In the genomic region with DNA sequence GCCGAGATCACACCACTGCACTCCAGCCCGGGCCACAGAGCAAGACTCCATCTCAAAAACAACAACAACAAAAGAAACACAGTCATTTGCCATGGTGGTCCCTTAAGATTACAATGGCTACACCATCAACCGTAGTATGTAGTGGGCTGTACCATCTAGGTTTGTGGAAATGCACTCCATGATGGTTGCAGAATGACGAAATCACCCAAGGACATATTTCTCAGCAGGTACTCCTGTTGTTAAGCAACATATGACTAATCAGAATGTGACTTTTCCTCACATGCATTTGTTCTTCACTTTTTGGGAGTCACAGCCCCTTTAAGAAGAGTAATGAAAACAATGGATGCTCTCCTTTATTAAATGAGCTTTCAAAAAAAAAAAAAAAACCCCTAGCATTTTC, we compare ENCODE assay signal across 1 cellular context.
TF ChIP-seq lines count a peak whose summit lies in the region.

No MANE protein-coding gene starts in this region.

TF ChIP-seq in HepG2, 621 proteins besides CTCF, POLR2A, EP300 and RAD21 (continued from another document):
- TF ChIP-seq, protein P1, sequence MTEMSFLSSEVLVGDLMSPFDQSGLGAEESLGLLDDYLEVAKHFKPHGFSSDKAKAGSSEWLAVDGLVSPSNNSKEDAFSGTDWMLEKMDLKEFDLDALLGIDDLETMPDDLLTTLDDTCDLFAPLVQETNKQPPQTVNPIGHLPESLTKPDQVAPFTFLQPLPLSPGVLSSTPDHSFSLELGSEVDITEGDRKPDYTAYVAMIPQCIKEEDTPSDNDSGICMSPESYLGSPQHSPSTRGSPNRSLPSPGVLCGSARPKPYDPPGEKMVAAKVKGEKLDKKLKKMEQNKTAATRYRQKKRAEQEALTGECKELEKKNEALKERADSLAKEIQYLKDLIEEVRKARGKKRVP (CRISPR knock-in tag; IDR thresholded peaks at IDR 0.05): peak in 1 of 2 experiments; percentile 44; a peak in 1 of 4 replicates
- TF ChIP-seq, protein P2, sequence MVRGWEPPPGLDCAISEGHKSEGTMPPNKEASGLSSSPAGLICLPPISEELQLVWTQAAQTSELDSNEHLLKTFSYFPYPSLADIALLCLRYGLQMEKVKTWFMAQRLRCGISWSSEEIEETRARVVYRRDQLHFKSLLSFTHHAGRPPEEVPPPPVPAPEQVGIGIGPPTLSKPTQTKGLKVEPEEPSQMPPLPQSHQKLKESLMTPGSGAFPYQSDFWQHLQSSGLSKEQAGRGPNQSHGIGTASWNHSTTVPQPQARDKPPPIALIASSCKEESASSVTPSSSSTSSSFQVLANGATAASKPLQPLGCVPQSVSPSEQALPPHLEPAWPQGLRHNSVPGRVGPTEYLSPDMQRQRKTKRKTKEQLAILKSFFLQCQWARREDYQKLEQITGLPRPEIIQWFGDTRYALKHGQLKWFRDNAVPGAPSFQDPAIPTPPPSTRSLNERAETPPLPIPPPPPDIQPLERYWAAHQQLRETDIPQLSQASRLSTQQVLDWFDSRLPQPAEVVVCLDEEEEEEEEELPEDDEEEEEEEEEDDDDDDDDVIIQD (CRISPR knock-in tag; IDR thresholded peaks at IDR 0.05; ENCODE audit: low read depth): peak; percentile 23; the same call in 1 of the 2 replicates
- TF ChIP-seq GATAD2A (CRISPR knock-in tag; IDR thresholded peaks at IDR 0.05) (peak; percentile 54; the same call in 1 of the 2 replicates), ZNF644 (CRISPR knock-in tag; IDR thresholded peaks at IDR 0.05; ENCODE audit: low read depth) (0 out of 2 replicates have a peak, but pooled peaks have one; percentile 62), CAMTA2 (CRISPR knock-in tag; IDR thresholded peaks at IDR 0.05; ENCODE audit: borderline replicate concordance) (no peak), ZNF12 (CRISPR knock-in tag; IDR thresholded peaks at IDR 0.05) (0 out of 2 replicates have a peak, but pooled peaks have one; percentile 18), CEBPB (IDR thresholded peaks at IDR 0.05; ENCODE audit: borderline replicate concordance, low read depth, low read length) (peak; percentile 91), FOXA3 (CRISPR knock-in tag; IDR thresholded peaks at IDR 0.05) (0 out of 2 replicates have a peak, but pooled peaks have one; percentile 14), MED8 (CRISPR knock-in tag; IDR thresholded peaks at IDR 0.05; ENCODE audit: insufficient replicate concordance) (no peak), CEBPG (CRISPR knock-in tag; IDR thresholded peaks at IDR 0.05) (peak; percentile 84), ZFY (CRISPR knock-in tag; IDR thresholded peaks at IDR 0.05) (no peak), FOSL2 (CRISPR knock-in tag; IDR thresholded peaks at IDR 0.05) (peak; percentile 87), RBFOX2 (IDR thresholded peaks at IDR 0.05; ENCODE audit: low read depth, low read length) (no peak), ZNF264 (CRISPR knock-in tag; IDR thresholded peaks at IDR 0.05) (no peak), SP2 (CRISPR knock-in tag; IDR thresholded peaks at IDR 0.05) (no peak), TAF15 (IDR thresholded peaks at IDR 0.05; ENCODE audit: low read depth, low read length, poor library complexity, severe bottlenecking) (no peak), IKZF1 (IDR thresholded peaks at IDR 0.05) (no peak), RFXANK (CRISPR knock-in tag; IDR thresholded peaks at IDR 0.05) (no peak)
- TF ChIP-seq, protein P3, sequence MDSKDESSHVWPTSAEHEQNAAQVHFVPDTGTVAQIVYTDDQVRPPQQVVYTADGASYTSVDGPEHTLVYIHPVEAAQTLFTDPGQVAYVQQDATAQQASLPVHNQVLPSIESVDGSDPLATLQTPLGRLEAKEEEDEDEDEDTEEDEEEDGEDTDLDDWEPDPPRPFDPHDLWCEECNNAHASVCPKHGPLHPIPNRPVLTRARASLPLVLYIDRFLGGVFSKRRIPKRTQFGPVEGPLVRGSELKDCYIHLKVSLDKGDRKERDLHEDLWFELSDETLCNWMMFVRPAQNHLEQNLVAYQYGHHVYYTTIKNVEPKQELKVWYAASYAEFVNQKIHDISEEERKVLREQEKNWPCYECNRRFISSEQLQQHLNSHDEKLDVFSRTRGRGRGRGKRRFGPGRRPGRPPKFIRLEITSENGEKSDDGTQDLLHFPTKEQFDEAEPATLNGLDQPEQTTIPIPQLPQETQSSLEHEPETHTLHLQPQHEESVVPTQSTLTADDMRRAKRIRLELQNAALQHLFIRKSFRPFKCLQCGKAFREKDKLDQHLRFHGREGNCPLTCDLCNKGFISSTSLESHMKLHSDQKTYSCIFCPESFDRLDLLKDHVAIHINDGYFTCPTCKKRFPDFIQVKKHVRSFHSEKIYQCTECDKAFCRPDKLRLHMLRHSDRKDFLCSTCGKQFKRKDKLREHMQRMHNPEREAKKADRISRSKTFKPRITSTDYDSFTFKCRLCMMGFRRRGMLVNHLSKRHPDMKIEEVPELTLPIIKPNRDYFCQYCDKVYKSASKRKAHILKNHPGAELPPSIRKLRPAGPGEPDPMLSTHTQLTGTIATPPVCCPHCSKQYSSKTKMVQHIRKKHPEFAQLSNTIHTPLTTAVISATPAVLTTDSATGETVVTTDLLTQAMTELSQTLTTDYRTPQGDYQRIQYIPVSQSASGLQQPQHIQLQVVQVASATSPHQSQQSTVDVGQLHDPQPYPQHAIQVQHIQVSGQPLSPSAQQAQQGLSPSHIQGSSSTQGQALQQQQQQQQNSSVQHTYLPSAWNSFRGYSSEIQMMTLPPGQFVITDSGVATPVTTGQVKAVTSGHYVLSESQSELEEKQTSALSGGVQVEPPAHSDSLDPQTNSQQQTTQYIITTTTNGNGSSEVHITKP (CRISPR knock-in tag; IDR thresholded peaks at IDR 0.05; ENCODE audit: low read depth): peak; percentile 93
- TF ChIP-seq, protein P4, sequence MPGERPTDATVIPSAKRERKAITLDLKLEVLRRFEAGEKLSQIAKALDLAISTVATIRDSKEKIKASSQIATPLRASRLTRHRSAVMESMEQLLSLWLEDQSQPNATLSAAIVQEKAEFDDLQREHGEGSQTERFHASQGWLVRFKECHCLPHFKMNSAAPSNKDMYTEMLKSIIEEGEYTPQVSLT (CRISPR knock-in tag; IDR thresholded peaks at IDR 0.05; ENCODE audit: borderline replicate concordance, low read depth): no peak
- TF ChIP-seq, protein P5, sequence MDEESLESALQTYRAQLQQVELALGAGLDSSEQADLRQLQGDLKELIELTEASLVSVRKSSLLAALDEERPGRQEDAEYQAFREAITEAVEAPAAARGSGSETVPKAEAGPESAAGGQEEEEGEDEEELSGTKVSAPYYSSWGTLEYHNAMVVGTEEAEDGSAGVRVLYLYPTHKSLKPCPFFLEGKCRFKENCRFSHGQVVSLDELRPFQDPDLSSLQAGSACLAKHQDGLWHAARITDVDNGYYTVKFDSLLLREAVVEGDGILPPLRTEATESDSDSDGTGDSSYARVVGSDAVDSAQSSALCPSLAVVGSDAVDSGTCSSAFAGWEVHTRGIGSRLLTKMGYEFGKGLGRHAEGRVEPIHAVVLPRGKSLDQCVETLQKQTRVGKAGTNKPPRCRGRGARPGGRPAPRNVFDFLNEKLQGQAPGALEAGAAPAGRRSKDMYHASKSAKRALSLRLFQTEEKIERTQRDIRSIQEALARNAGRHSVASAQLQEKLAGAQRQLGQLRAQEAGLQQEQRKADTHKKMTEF (CRISPR knock-in tag; IDR thresholded peaks at IDR 0.05): no peak
- TF ChIP-seq, protein P6, sequence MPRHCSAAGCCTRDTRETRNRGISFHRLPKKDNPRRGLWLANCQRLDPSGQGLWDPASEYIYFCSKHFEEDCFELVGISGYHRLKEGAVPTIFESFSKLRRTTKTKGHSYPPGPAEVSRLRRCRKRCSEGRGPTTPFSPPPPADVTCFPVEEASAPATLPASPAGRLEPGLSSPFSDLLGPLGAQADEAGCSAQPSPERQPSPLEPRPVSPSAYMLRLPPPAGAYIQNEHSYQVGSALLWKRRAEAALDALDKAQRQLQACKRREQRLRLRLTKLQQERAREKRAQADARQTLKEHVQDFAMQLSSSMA (CRISPR knock-in tag; IDR thresholded peaks at IDR 0.05): no peak
TF ChIP-seq in HepG2: peak in this region for 10.
